In genomic region chr2:95728878-95729511, GRCh38 we compare ENCODE assay signal across 8 cellular contexts.
DNase-seq lines count a peak whose midpoint lies in the region; ATAC-seq and TF ChIP-seq lines count a peak whose summit lies in the region.

No MANE protein-coding gene starts in this region.

- no peak for TF ChIP-seq POLR2A in ovary (IDR thresholded peaks at IDR 0.05)

- ATAC-seq in HG02759 (IDR thresholded peaks at IDR 0.05; ENCODE audit: unreplicated experiment): peak; percentile 57
- ATAC-seq in foreskin keratinocyte: peak; percentile 83
- no peak for ATAC-seq in HG03196 (IDR thresholded peaks at IDR 0.05; ENCODE audit: unreplicated experiment)
- ATAC-seq in HG03139 (IDR thresholded peaks at IDR 0.05; ENCODE audit: unreplicated experiment): no peak

- H3K27ac ChIP-seq in foreskin keratinocyte (no peak overlapping the region), ovary (no peak overlapping the region)

- TF ChIP-seq EP300 in ovary (IDR thresholded peaks at IDR 0.05): no peak

- peaks cover 8% of the 10 kb centered on the region for H3K27me3 ChIP-seq in foreskin keratinocyte
- no peaks in the 10 kb centered on the region for H3K27me3 ChIP-seq in ovary

- H3K4me1 ChIP-seq in foreskin keratinocyte (no peaks in the 10 kb centered on the region), ovary (ENCODE audit: insufficient read depth) (no peaks in the 10 kb centered on the region)

- no peaks in the 10 kb centered on the region for H3K36me3 ChIP-seq in ovary

- DNase-seq in DMS53 (lab: John Stamatoyannopoulos, UW) (peak; percentile 98), NCI-H460 (ENCODE audit: extremely low read depth, low read depth) (peak; percentile 76), foreskin keratinocyte (peak; percentile 40 to 76), ovary (peak; percentile 53 to 75 (median 61))
- DNase-seq in activated CD4-positive, alpha-beta T cell treated with anti-CD3 and anti-CD28 coated beads, Interleukin-2, amount 50 U/mL, for 48 hours: peak; percentile 27 to 34

- no peak overlapping the region for H3K4me3 ChIP-seq in ovary

- intact Hi-C loops in ovary (cut with DNase I): loop anchor here in 2 of 4 donors (5.0 kb wide), 2 partner anchors 317 to 382 kb away; no protein-coding TSS in a partner anchor

- H3K9me3 ChIP-seq in ovary: no peaks in the 10 kb centered on the region

- 5 to 11% (median 7%) methylated on average over 7 of the region's 7 CpGs for WGBS in ovary, 3 donors

- TF ChIP-seq CTCF in foreskin keratinocyte (conservative IDR thresholded peaks at IDR 0.05) (peak; percentile 91), ovary (IDR thresholded peaks at IDR 0.05) (peak; percentile 48 to 64 (median 57))

Comparison
In these comparisons a context has a peak if more than half of its experiments do, and no peak if none do; other contexts are left out.
1. DNase-seq: peak in every context shown above with its lines; median percentile 98 in DMS53; 76 in NCI-H460; 61 in ovary; 58 in foreskin keratinocyte; 30 in activated CD4-positive, alpha-beta T cell treated with anti-CD3 and anti-CD28 coated beads, Interleukin-2, amount 50 U/mL, for 48 hours.
2. ATAC-seq: peak in HG02759 (single experiment) and foreskin keratinocyte (single experiment); none in HG03196 (single experiment) and HG03139 (single experiment).